1 cellular context compared by ENCODE assay signal in the genomic region with DNA sequence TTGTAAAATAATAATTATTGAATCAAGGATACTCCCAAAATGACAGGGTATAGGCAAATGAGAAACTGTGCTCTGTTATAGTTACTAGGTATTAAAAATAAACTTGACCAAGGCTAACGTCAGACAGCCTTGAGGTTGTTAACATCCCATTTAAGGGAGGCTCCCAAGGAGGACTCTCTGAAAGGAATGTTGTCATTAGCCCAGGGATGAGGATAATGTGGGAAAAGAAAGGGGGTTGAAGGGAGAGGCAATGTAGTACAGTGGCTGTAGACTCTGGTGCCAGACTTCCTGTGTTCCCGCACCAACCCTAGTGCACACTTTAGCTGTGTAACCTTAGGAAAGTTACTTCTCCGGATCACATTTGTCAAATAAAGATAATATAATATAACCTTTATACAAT.
TF ChIP-seq lines count a peak whose summit lies in the region.

No MANE protein-coding gene starts in this region.

TF ChIP-seq in endothelial cell of umbilical vein, 7 proteins besides CTCF, POLR2A, EP300 and RAD21:
- no peak for TF ChIP-seq FOS (IDR thresholded peaks at IDR 0.05; ENCODE audit: borderline replicate concordance, insufficient read depth, low read length)
- no peak for TF ChIP-seq EZH2 (IDR thresholded peaks at IDR 0.05; ENCODE audit: borderline replicate concordance, low read depth, low read length, severe bottlenecking)
- no peak for TF ChIP-seq JUN (IDR thresholded peaks at IDR 0.05; ENCODE audit: borderline replicate concordance, insufficient read depth, insufficient read length, low read depth)
- no peak for TF ChIP-seq GATA2 (IDR thresholded peaks at IDR 0.05; ENCODE audit: insufficient read depth, insufficient read length, low read depth, low read length)
- TF ChIP-seq, protein P1, sequence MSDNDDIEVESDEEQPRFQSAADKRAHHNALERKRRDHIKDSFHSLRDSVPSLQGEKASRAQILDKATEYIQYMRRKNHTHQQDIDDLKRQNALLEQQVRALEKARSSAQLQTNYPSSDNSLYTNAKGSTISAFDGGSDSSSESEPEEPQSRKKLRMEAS (IDR thresholded peaks at IDR 0.05; ENCODE audit: insufficient read depth, insufficient read length) = no peak
- no peak for TF ChIP-seq MYC (IDR thresholded peaks at IDR 0.05; ENCODE audit: low read depth, low read length)
- no peak for TF ChIP-seq POLR2AphosphoS5 (IDR thresholded peaks at IDR 0.05; ENCODE audit: insufficient read depth, low read depth, low read length)
